Comparison of ENCODE assay signal across 10 cellular contexts in the genomic region with DNA sequence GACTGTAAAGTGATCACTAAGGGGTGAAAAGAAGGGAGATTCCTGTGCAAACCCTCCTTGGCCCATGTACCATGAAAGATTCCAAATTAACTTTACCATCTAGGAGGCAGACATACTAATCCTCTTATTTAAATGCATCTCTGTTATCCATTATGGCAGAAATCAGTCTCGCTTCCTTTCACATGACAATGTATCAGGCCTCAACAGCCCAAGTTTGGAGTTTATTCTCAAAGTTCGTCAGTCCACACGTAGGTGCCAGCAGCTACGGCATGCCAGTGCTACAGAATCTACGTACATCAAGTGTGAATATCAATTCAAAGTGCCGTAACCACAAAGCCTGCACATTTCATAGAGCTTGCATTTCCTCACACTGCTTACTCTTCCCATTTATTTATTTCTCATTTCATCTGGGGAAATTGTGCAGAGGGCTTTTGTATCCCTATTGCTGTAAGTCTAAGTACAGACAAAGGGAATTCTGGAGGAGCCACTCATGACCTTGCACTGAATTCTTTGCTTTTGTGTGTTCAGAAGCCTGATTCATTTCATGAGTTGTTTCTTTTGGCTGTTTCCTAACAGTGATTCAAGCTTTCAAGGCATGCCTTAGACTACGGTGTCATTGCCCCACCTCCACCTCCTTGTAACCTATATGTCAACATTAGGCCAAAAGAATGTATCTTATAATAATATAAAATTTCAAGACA. TPM values are rescaled to one million over a fixed set of nuclear protein-coding genes. Genes with fewer than 3 reads are reported as not detected.
DNase-seq lines count a peak whose midpoint lies in the region; ATAC-seq and TF ChIP-seq lines count a peak whose summit lies in the region.
"Had no signal": no experiment of that assay in that cellular context is flagged by ENCODE, and none has a peak within 500 bp of the region (broad histone marks: within the 10 kb centered on the region; RNA-seq: fewer than 3 reads in every experiment).

No MANE protein-coding gene starts in this region.

- H3K36me3 ChIP-seq in H7 (replicated peaks; ENCODE audit: control insufficient read depth, insufficient read depth, low read length) = no peaks in the 10 kb centered on the region

- H3K27ac ChIP-seq in RWPE1 = no peak overlapping the region
- H3K27ac ChIP-seq: KMS-11 had no signal

- peak; percentile 20 for DNase-seq in activated CD8-positive, alpha-beta T cell treated with anti-CD3 and anti-CD28 coated beads for 36 hours
- no peak for DNase-seq in activated CD8-positive, alpha-beta T cell treated with anti-CD3 and anti-CD28 coated beads, Interleukin-2, amount 10 ng/mL, durations not matched to agents 7 days and 5 days
- DNase-seq in RWPE1 (ENCODE audit: low spot score) = peak; percentile 91
- peak; percentile 90 for DNase-seq in fibroblast of mammary gland (ENCODE audit: low read depth)
- DNase-seq in skeletal muscle cell (ENCODE audit: low read depth) = peak; percentile 81
- DNase-seq in H7 = no peak
- no peak for DNase-seq in NCI-H524 treated with DMSO at 0.1 percent for 48 hours (lab: John Stamatoyannopoulos, UW)
- DNase-seq: CD4-positive, CD25-positive, alpha-beta regulatory T cell had no signal

- TF ChIP-seq CTCF in activated CD8-positive, alpha-beta T cell treated with anti-CD3 and anti-CD28 coated beads for 36 hours (IDR thresholded peaks at IDR 0.05) = no peak
- TF ChIP-seq CTCF in RWPE1 (conservative IDR thresholded peaks at IDR 0.05; ENCODE audit: low read depth) = no peak
- TF ChIP-seq CTCF in fibroblast of mammary gland (conservative IDR thresholded peaks at IDR 0.05; ENCODE audit: control insufficient read depth, insufficient read depth, low read depth, low read length) = no peak

- peak; percentile 50 for ATAC-seq in activated CD8-positive, alpha-beta T cell treated with anti-CD3 and anti-CD28 coated beads for 36 hours
- no peak for ATAC-seq in activated CD8-positive, alpha-beta T cell treated with anti-CD3 and anti-CD28 coated beads, Interleukin-2, amount 10 ng/mL, durations not matched to agents 7 days and 5 days
- ATAC-seq in GM18858 (IDR thresholded peaks at IDR 0.05; ENCODE audit: unreplicated experiment) = no peak

- no peak overlapping the region for H3K4me3 Mint-ChIP-seq in activated CD8-positive, alpha-beta T cell treated with anti-CD3 and anti-CD28 coated beads for 36 hours
- H3K4me3 Mint-ChIP-seq in activated CD8-positive, alpha-beta T cell treated with anti-CD3 and anti-CD28 coated beads, Interleukin-2, amount 10 ng/mL, durations not matched to agents 7 days and 5 days = no peak overlapping the region
- H3K4me3 Mint-ChIP-seq: CD4-positive, CD25-positive, alpha-beta regulatory T cell had no signal

- CTCF ChIA-PET in activated CD8-positive, alpha-beta T cell treated with anti-CD3 and anti-CD28 coated beads for 36 hours (lab: Charles Lee) = interaction anchor here (1.7 kb wide), 1 partner anchor 10 kb away, joined by 6 read pairs; a partner anchor contains a TSS
- CTCF ChIA-PET in activated CD8-positive, alpha-beta T cell treated with anti-CD3 and anti-CD28 coated beads, Interleukin-2, amount 10 ng/mL, durations not matched to agents 7 days and 5 days (lab: Charles Lee) = interaction anchor here (1.0 kb wide), 1 partner anchor 10 kb away, joined by 3 read pairs; a partner anchor contains a TSS
- CTCF ChIA-PET in RWPE1 (lab: Yijun Ruan, JAX) = interaction anchor here (0.7 to 0.8 kb wide), 2 partner anchors 8 to 10 kb away, joined by 4 to 5 read pairs; a partner anchor contains a TSS

- no peaks in the 10 kb centered on the region for H3K27me3 Mint-ChIP-seq in activated CD8-positive, alpha-beta T cell treated with anti-CD3 and anti-CD28 coated beads for 36 hours
- peaks cover 5% of the 10 kb centered on the region for H3K27me3 Mint-ChIP-seq in activated CD8-positive, alpha-beta T cell treated with anti-CD3 and anti-CD28 coated beads, Interleukin-2, amount 10 ng/mL, durations not matched to agents 7 days and 5 days (ENCODE audit: low read depth)

- H3K4me3 ChIP-seq in fibroblast of mammary gland (ENCODE audit: control insufficient read depth, low read depth, low read length) = no peak overlapping the region
- H3K4me3 ChIP-seq in skeletal muscle cell (ENCODE audit: low read depth, low read length) = no peak overlapping the region
- H3K4me3 ChIP-seq in H7 (ENCODE audit: insufficient read depth, low read depth, low read length) = no peak overlapping the region

- H3K36me3 Mint-ChIP-seq in activated CD8-positive, alpha-beta T cell treated with anti-CD3 and anti-CD28 coated beads for 36 hours (ENCODE audit: low read depth) = no peaks in the 10 kb centered on the region
- no peaks in the 10 kb centered on the region for H3K36me3 Mint-ChIP-seq in activated CD8-positive, alpha-beta T cell treated with anti-CD3 and anti-CD28 coated beads, Interleukin-2, amount 10 ng/mL, durations not matched to agents 7 days and 5 days (ENCODE audit: low read depth)
- H3K36me3 Mint-ChIP-seq: CD4-positive, CD25-positive, alpha-beta regulatory T cell had no signal

- POLR2A ChIA-PET in activated CD8-positive, alpha-beta T cell treated with anti-CD3 and anti-CD28 coated beads for 36 hours (lab: Charles Lee) = no interaction called here
- POLR2A ChIA-PET in activated CD8-positive, alpha-beta T cell treated with anti-CD3 and anti-CD28 coated beads, Interleukin-2, amount 10 ng/mL, durations not matched to agents 7 days and 5 days (lab: Charles Lee) = no interaction called here
- POLR2A ChIA-PET in RWPE1 (lab: Yijun Ruan, JAX; ENCODE audit: low non-redundant PET) = interaction anchor here (1.5 kb wide), 1 partner anchor 10 kb away, joined by 3 read pairs; a partner anchor contains a TSS

- no peak overlapping the region for H3K27ac Mint-ChIP-seq in activated CD8-positive, alpha-beta T cell treated with anti-CD3 and anti-CD28 coated beads for 36 hours
- H3K27ac Mint-ChIP-seq in activated CD8-positive, alpha-beta T cell treated with anti-CD3 and anti-CD28 coated beads, Interleukin-2, amount 10 ng/mL, durations not matched to agents 7 days and 5 days = no peak overlapping the region

- H3K4me1 Mint-ChIP-seq in activated CD8-positive, alpha-beta T cell treated with anti-CD3 and anti-CD28 coated beads for 36 hours (ENCODE audit: low read depth) = peaks cover 14% of the 10 kb centered on the region
- peaks cover 10% of the 10 kb centered on the region for H3K4me1 Mint-ChIP-seq in activated CD8-positive, alpha-beta T cell treated with anti-CD3 and anti-CD28 coated beads, Interleukin-2, amount 10 ng/mL, durations not matched to agents 7 days and 5 days (ENCODE audit: low read depth)

- H3K9me3 Mint-ChIP-seq in activated CD8-positive, alpha-beta T cell treated with anti-CD3 and anti-CD28 coated beads for 36 hours = no peaks in the 10 kb centered on the region
- no peaks in the 10 kb centered on the region for H3K9me3 Mint-ChIP-seq in activated CD8-positive, alpha-beta T cell treated with anti-CD3 and anti-CD28 coated beads, Interleukin-2, amount 10 ng/mL, durations not matched to agents 7 days and 5 days (ENCODE audit: insufficient read depth)
- H3K9me3 Mint-ChIP-seq: CD4-positive, CD25-positive, alpha-beta regulatory T cell had no signal

- intact Hi-C loops in activated CD8-positive, alpha-beta T cell treated with anti-CD3 and anti-CD28 coated beads for 36 hours (cut with micrococcal nuclease) = no loop called here

- no peaks in the 10 kb centered on the region for H3K27me3 ChIP-seq in H7 (ENCODE audit: control insufficient read depth, insufficient read depth, low read length)

RNA-seq across cellular contexts. Expression of a gene that starts 10.0 kb away (rescaled TPM):
- total RNA-seq in activated CD8-positive, alpha-beta T cell treated with anti-CD3 and anti-CD28 coated beads for 36 hours = under 1 TPM; 0.16 to 0.60 TPM
- total RNA-seq in activated CD8-positive, alpha-beta T cell treated with anti-CD3 and anti-CD28 coated beads, Interleukin-2, amount 10 ng/mL, durations not matched to agents 7 days and 5 days = under 1 TPM; 0.50 to 0.55 TPM
- 31.9 and 51.5 TPM in 2 replicates for total RNA-seq in H7 (2014; rRNA removed; shearing (Covaris generic))

RNA-seq across cellular contexts. Expression of a gene that starts 54.5 kb away (rescaled TPM):
- 10 to 100 TPM; 46.2 to 49.1 TPM for total RNA-seq in activated CD8-positive, alpha-beta T cell treated with anti-CD3 and anti-CD28 coated beads for 36 hours
- 10 to 100 TPM; 53.1 to 62.9 TPM for total RNA-seq in activated CD8-positive, alpha-beta T cell treated with anti-CD3 and anti-CD28 coated beads, Interleukin-2, amount 10 ng/mL, durations not matched to agents 7 days and 5 days
- 79.6 and 84.5 TPM in 2 replicates for total RNA-seq in H7 (2014; rRNA removed; shearing (Covaris generic))

Comparison
In these comparisons a context has a peak if more than half of its experiments do, and no peak if none do; other contexts are left out.
1. DNase-seq: peak in activated CD8-positive, alpha-beta T cell treated with anti-CD3 and anti-CD28 coated beads for 36 hours (single experiment), RWPE1 (single experiment), fibroblast of mammary gland (single experiment) and skeletal muscle cell (single experiment); none in activated CD8-positive, alpha-beta T cell treated with anti-CD3 and anti-CD28 coated beads, Interleukin-2, amount 10 ng/mL, durations not matched to agents 7 days and 5 days (single experiment), H7 (single experiment) and NCI-H524 treated with DMSO at 0.1 percent for 48 hours (single experiment).
2. RNA of a gene that starts 10.0 kb away (total RNA-seq): 31.9 to 51.5 TPM in H7; 0.16 to 0.60 TPM in activated CD8-positive, alpha-beta T cell treated with anti-CD3 and anti-CD28 coated beads for 36 hours and 0.50 to 0.55 TPM in activated CD8-positive, alpha-beta T cell treated with anti-CD3 and anti-CD28 coated beads, Interleukin-2, amount 10 ng/mL, durations not matched to agents 7 days and 5 days; every median in the first group is over 10 times any median in the second.